ENCODE assay signal across 9 cellular contexts in the genomic region with DNA sequence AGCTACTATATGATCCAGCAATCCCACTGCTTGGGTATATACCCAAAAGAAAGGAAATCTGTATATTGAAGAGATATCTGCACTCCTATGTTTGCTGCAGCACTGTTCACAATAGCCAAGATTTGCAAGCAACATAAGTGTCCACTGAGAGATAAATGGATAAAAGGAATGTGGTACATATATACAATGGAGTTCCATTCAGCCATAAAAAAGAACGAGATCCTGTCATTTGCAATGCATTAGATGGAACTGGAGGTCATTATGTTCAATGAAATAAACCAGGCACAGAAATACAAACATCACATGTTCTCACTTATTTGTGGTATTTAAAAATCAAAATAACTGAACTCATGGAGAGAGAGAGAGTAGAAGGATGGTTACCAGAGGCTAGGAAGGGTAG.
"Had no signal": no experiment of that assay in that cellular context is flagged by ENCODE, and none has a peak within 500 bp of the region (broad histone marks: within the 10 kb centered on the region; RNA-seq: fewer than 3 reads in every experiment).

No MANE protein-coding gene starts in this region.

- DNase-seq: GM23248, GOT3, H7, H9, HCEC 1CT, HFFc6 had no signal

- H3K9ac ChIP-seq: GM23248 had no signal

- H3K27ac ChIP-seq: GM23248 had no signal

- H3K4me1 ChIP-seq: HAP-1 had no signal

- ATAC-seq: GM23338, HCT116 had no signal

- H3K9me3 ChIP-seq: HAP-1 had no signal

- H2AFZ ChIP-seq: GM23248, GM23338 had no signal

- H3K4me3 ChIP-seq: GM23248, GM23338, HAP-1 had no signal

- H3K4me2 ChIP-seq: GM23338 had no signal

- H3K36me3 ChIP-seq: HAP-1 had no signal
